ENCODE assay signal across 17 cellular contexts in the genomic region with DNA sequence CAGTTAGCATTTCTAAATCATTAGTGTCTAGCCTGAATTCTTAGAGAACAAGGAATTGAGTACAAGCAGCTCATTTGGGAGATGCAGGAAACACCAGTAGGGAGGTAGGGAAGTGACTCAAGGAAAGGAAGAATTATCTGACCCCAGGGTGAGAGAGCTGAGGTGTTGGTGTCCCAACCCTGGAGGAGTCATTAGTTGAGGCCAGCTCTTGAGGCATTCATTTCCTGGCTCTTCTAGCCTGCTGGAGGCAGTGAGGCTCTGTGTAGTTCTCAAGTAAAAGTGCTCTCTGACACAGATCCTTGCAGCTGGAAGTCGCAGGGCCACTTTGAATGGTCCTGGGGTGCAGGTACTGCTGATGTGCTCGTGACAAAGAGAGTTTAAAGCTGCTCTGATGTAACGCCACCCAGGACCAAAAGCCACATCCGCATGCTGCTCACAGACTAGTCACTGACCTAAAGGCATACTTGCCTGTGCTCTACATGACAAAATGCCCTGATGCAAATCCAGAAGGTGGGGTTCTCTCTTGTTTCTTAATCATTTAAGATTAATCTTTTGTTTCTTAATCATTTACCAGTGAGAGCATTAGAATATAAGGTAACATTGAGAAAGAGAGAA.
A peak's percentile ranks its signal among the peaks of the same experiment; 100 is the strongest.
DNase-seq lines count a peak whose midpoint lies in the region; ATAC-seq, FAIRE-seq and TF ChIP-seq lines count a peak whose summit lies in the region.
"Had no signal": no experiment of that assay in that cellular context is flagged by ENCODE, and none has a peak within 500 bp of the region (broad histone marks: within the 10 kb centered on the region; RNA-seq: fewer than 3 reads in every experiment).

No MANE protein-coding gene starts in this region.

- no peaks in the 10 kb centered on the region for H3K4me1 Mint-ChIP-seq in activated T-cell treated with anti-CD3 and anti-CD28 coated beads, Interleukin-2, amount 50 U/mL, for 4 hours (ENCODE audit: low read depth)

- DNase-seq in GM12865 (ENCODE audit: low read depth) (peak; percentile 10), bronchial epithelial cell (ENCODE audit: low read depth) (peak; percentile 46), renal cortical epithelial cell (ENCODE audit: low read depth) (peak; percentile 6), adrenal gland (no peak), kidney glomerular epithelial cell (lab: John Stamatoyannopoulos, UW) (no peak)
- DNase-seq in activated T-cell treated with anti-CD3 and anti-CD28 coated beads, Interleukin-2, amount 50 U/mL, for 4 hours: no peak
- DNase-seq: BE2C; CD8-positive, alpha-beta T cell; H9; KBM-7; NCI-H1048; NCI-H226; NCI-H526; T-helper 1 cell had no signal

- no peaks in the 10 kb centered on the region for H3K9me3 ChIP-seq in adrenal gland (replicated peaks in 1 of 3)
- H3K9me3 ChIP-seq: BE2C had no signal

- no peak overlapping the region for H3K4me3 ChIP-seq in GM12865 (ENCODE audit: low read depth, low read length)
- no peak overlapping the region for H3K4me3 ChIP-seq in bronchial epithelial cell (ENCODE audit: low read depth, low read length)
- no peak overlapping the region for H3K4me3 ChIP-seq in adrenal gland
- H3K4me3 ChIP-seq: SK-N-MC had no signal

- WGBS in adrenal gland, 4 donors: 74 to 77% (median 75%) methylated on average over 3 to 4 of the region's 4 CpGs

- no peak for TF ChIP-seq POLR2A in adrenal gland (IDR thresholded peaks at IDR 0.05)

- H3K27me3 ChIP-seq in bronchial epithelial cell (ENCODE audit: control insufficient read depth, insufficient read depth, low read length) (no peaks in the 10 kb centered on the region), adrenal gland (no peaks in the 10 kb centered on the region)
- H3K27me3 ChIP-seq: BE2C had no signal

- H3K27ac ChIP-seq in adrenal gland: no peak overlapping the region
- H3K27ac ChIP-seq: SK-N-MC had no signal

- TF ChIP-seq CTCF in GM12865 (IDR thresholded peaks at IDR 0.05; ENCODE audit: insufficient read depth, low read depth, low read length, missing control alignments) (no peak), bronchial epithelial cell (IDR thresholded peaks at IDR 0.05; ENCODE audit: insufficient read depth, low read length, severe bottlenecking) (no peak), adrenal gland (IDR thresholded peaks at IDR 0.05) (no peak)

- no peaks in the 10 kb centered on the region for H3K36me3 ChIP-seq in bronchial epithelial cell (ENCODE audit: control insufficient read depth, insufficient read depth, low read length)
- H3K36me3 ChIP-seq in adrenal gland (replicated peaks in 1 of 2): no peaks in the 10 kb centered on the region
- H3K36me3 ChIP-seq: BE2C had no signal

- peak; percentile 66 for ATAC-seq in HG03432 (IDR thresholded peaks at IDR 0.05; ENCODE audit: unreplicated experiment)
- no peak for ATAC-seq in activated T-cell treated with anti-CD3 and anti-CD28 coated beads, Interleukin-2, amount 50 U/mL, for 4 hours
- ATAC-seq: CD8-positive, alpha-beta T cell had no signal

- H3K27me3 Mint-ChIP-seq in activated T-cell treated with anti-CD3 and anti-CD28 coated beads, Interleukin-2, amount 50 U/mL, for 4 hours (ENCODE audit: low read depth): no peaks in the 10 kb centered on the region

- no peaks in the 10 kb centered on the region for H3K4me1 ChIP-seq in adrenal gland (replicated peaks in 1 of 2)
- H3K4me1 ChIP-seq: BE2C had no signal

- H3K9me3 Mint-ChIP-seq in activated T-cell treated with anti-CD3 and anti-CD28 coated beads, Interleukin-2, amount 50 U/mL, for 4 hours: peaks cover 8% of the 10 kb centered on the region
- H3K9me3 Mint-ChIP-seq: H9 had no signal

- intact Hi-C loops in adrenal gland (cut with DNase I): no loop called here

- no peaks in the 10 kb centered on the region for H3K36me3 Mint-ChIP-seq in activated T-cell treated with anti-CD3 and anti-CD28 coated beads, Interleukin-2, amount 50 U/mL, for 4 hours (ENCODE audit: insufficient read depth)
- H3K36me3 Mint-ChIP-seq: CD8-positive, alpha-beta T cell had no signal

- no peak overlapping the region for H3K4me3 Mint-ChIP-seq in activated T-cell treated with anti-CD3 and anti-CD28 coated beads, Interleukin-2, amount 50 U/mL, for 4 hours
- H3K4me3 Mint-ChIP-seq: CD8-positive, alpha-beta T cell; H9 had no signal

- no peak for FAIRE-seq in bronchial epithelial cell (lab: Jason Lieb, UNC)
- FAIRE-seq: GM19239 had no signal

Comparison
In these comparisons a context has a peak if more than half of its experiments do, and no peak if none do; other contexts are left out.
1. DNase-seq: peak in GM12865 (single experiment), bronchial epithelial cell (single experiment) and renal cortical epithelial cell (single experiment); none in adrenal gland (0 of 7), activated T-cell treated with anti-CD3 and anti-CD28 coated beads, Interleukin-2, amount 50 U/mL, for 4 hours (single experiment) and kidney glomerular epithelial cell (single experiment).